11 cellular contexts compared by ENCODE assay signal in the genomic region with DNA sequence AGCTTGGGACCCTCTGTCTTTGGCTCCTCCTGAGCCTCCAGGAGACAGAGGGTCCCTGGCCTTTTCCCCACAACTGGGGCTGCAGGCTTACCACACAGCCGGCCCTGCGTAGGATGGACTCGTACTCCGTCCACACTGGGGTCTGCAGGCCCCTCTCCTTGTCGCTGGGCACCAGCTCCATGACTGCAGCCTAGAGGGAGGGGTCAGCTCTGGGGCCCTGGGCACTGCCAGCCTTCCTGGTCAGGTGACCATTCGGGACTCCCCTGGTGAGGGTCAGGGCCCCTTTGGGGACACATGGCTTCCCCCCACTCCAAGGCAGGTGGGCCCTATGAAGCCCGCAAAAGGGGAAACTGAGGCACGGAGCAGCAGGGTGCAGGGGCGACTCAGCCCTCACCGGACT. TPM values are rescaled to one million over a fixed set of nuclear protein-coding genes. Genes with fewer than 3 reads are reported as not detected.
DNase-seq lines count a peak whose midpoint lies in the region; ATAC-seq, FAIRE-seq and TF ChIP-seq lines count a peak whose summit lies in the region.
"Had no signal": no experiment of that assay in that cellular context is flagged by ENCODE, and none has a peak within 500 bp of the region (broad histone marks: within the 10 kb centered on the region; RNA-seq: fewer than 3 reads in every experiment).

No MANE protein-coding gene starts in this region.

- H3K4me1 ChIP-seq in GM12878 (ENCODE audit: control insufficient read depth, insufficient read depth, low read length) (peaks cover 7% of the 10 kb centered on the region), liver (ENCODE audit: control insufficient read depth in 4 of 4, insufficient read depth in 4 of 4, low read length in 3 of 4) (peaks cover 21 to 88% (median 75%) of the 10 kb centered on the region in 4 donors), urinary bladder (ENCODE audit: insufficient read depth) (no peaks in the 10 kb centered on the region)

- H3K4me2 ChIP-seq in GM12878 (ENCODE audit: control insufficient read depth, insufficient read depth) = peak overlapping the region; percentile 85

- H4K20me1 ChIP-seq in GM12878 (ENCODE audit: control insufficient read depth, insufficient read depth) = no peaks in the 10 kb centered on the region

- H3K36me3 ChIP-seq in GM12878 (ENCODE audit: control insufficient read depth in 2 of 2, insufficient read depth in 2 of 2, low read length in 1 of 2) (no peaks in the 10 kb centered on the region), liver (ENCODE audit: control insufficient read depth in 4 of 4, insufficient read depth in 3 of 4, low read depth in 1 of 4, low read length in 3 of 4) (peaks cover 0 to 2% (median under 1%) of the 10 kb centered on the region in 4 donors), urinary bladder (ENCODE audit: insufficient read depth) (no peaks in the 10 kb centered on the region)

- RAD21 ChIA-PET in GM12878 (lab: Charles Lee; ENCODE audit: unreplicated experiment) = interaction anchor here (0.9 to 1.2 kb wide), 3 partner anchors 27 to 45 kb away, joined by 3 to 4 read pairs (median 3); no protein-coding TSS in a partner anchor

- H3K9me3 ChIP-seq in GM12878 (replicated peaks; ENCODE audit: control insufficient read depth, insufficient read depth, low read length) (no peaks in the 10 kb centered on the region), liver (ENCODE audit: control insufficient read depth in 4 of 4, low read length in 3 of 4) (no peaks in the 10 kb centered on the region)

- no peak for DNase-seq in activated naive CD4-positive, alpha-beta T cell treated with anti-CD3 and anti-CD28 coated beads, Interleukin-2, amount 50 U/mL, for 16 hours
- DNase-seq in GM12878 (ENCODE audit: low read depth, low spot score) (no peak), NCI-H446 (lab: John Stamatoyannopoulos, UW) (no peak)
- DNase-seq: NCI-H748 treated with DMSO at 0.1 percent for 48 hours had no signal

- no peaks in the 10 kb centered on the region; the same call in 1 of the 2 replicates for H3K79me2 ChIP-seq in GM12878 (ENCODE audit: control insufficient read depth, insufficient read depth, low read length)

- H3K27ac ChIP-seq in GM12878 (ENCODE audit: control insufficient read depth, insufficient read depth) = no peak overlapping the region
- H3K27ac ChIP-seq in liver (ENCODE audit: low read depth in 1 of 2, low read length in 2 of 2) = peak overlapping the region; percentile 10 to 83
- H3K27ac ChIP-seq in urinary bladder (ENCODE audit: low read depth) = no peak overlapping the region
- H3K27ac ChIP-seq: epithelial cell of prostate had no signal

- H3K27me3 Mint-ChIP-seq in activated naive CD4-positive, alpha-beta T cell treated with anti-CD3 and anti-CD28 coated beads, Interleukin-2, amount 50 U/mL, for 24 hours = no peaks in the 10 kb centered on the region

- H3K27me3 ChIP-seq in GM12878 (replicated peaks in 1 of 2; ENCODE audit: control insufficient read depth in 2 of 2, insufficient read depth in 2 of 2, low read length in 1 of 2) = no peaks in the 10 kb centered on the region
- no peaks in the 10 kb centered on the region for H3K27me3 ChIP-seq in liver (ENCODE audit: control insufficient read depth in 4 of 4, insufficient read depth in 4 of 4, low read length in 3 of 4)

- no TSS peak for BruUV-seq in GM12878 (replicated peaks; lab: Mats Ljungman, UMichigan)

- SMC1A ChIA-PET in GM12878 (lab: Charles Lee; ENCODE audit: uncharacterized antibody, unreplicated experiment) = interaction anchor here (1.0 kb wide), 1 partner anchor 12 kb away, joined by 4 read pairs; no protein-coding TSS in a partner anchor

- POLR2A ChIA-PET in GM12878 (lab: Charles Lee) = interaction anchor here (0.6 to 1.7 kb wide), 3 partner anchors 17 to 34 kb away, joined by 3 to 5 read pairs (median 3); a partner anchor contains a TSS

- H2AFZ ChIP-seq in GM12878 (ENCODE audit: control insufficient read depth, low read depth, low read length) = no peak overlapping the region

- H3K9me3 Mint-ChIP-seq in activated naive CD4-positive, alpha-beta T cell treated with anti-CD3 and anti-CD28 coated beads, Interleukin-2, amount 50 U/mL, for 24 hours = no peaks in the 10 kb centered on the region

- 75% methylated on average over 10 of the region's 10 CpGs for WGBS in GM12878 (ENCODE audit: insufficient coverage, insufficient replicate concordance, low lambda C conversion rate, missing lambda C conversion rate)
- WGBS in liver = 62% methylated on average over 10 of the region's 10 CpGs
- WGBS in urinary bladder = 77% methylated on average over 10 of the region's 10 CpGs

- TF ChIP-seq CTCF in GM12878 (IDR thresholded peaks at IDR 0.05 in 2 of 3, conservative IDR thresholded peaks at IDR 0.05 in 1 of 3; ENCODE audit: control insufficient read depth in 2 of 3, extremely low read depth in 1 of 3, insufficient read depth in 1 of 3, low read depth in 3 of 3, low read length in 3 of 3) = no peak
- TF ChIP-seq CTCF in liver (IDR thresholded peaks at IDR 0.05; ENCODE audit: low read depth, low read length, missing input control) = no peak

- no peaks in the 10 kb centered on the region for H3K4me1 Mint-ChIP-seq in activated naive CD4-positive, alpha-beta T cell treated with anti-CD3 and anti-CD28 coated beads, Interleukin-2, amount 50 U/mL, for 24 hours

- ATAC-seq in GM12878 (no peak), GM18907 (IDR thresholded peaks at IDR 0.05; ENCODE audit: unreplicated experiment) (no peak), HG03460 (IDR thresholded peaks at IDR 0.05; ENCODE audit: unreplicated experiment) (no peak)

- CTCF ChIA-PET in GM12878 (lab: Yijun Ruan, JAX) = interaction anchor here (1.1 to 1.2 kb wide), 2 partner anchors 81 to 164 kb away, joined by 3 to 5 read pairs; no protein-coding TSS in a partner anchor

- H3K27ac Mint-ChIP-seq in activated naive CD4-positive, alpha-beta T cell treated with anti-CD3 and anti-CD28 coated beads, Interleukin-2, amount 50 U/mL, for 24 hours = no peak overlapping the region

- no peak for FAIRE-seq in GM12878 (lab: Jason Lieb, UNC)

- no peaks in the 10 kb centered on the region for H3K36me3 Mint-ChIP-seq in activated naive CD4-positive, alpha-beta T cell treated with anti-CD3 and anti-CD28 coated beads, Interleukin-2, amount 50 U/mL, for 24 hours

- TF ChIP-seq RAD21 in GM12878 (IDR thresholded peaks at IDR 0.05; ENCODE audit: insufficient read depth, low read depth, low read length) = no peak
- TF ChIP-seq RAD21 in liver (IDR thresholded peaks at IDR 0.05) = no peak

- in situ Hi-C loops in GM12878 (cut with MboI) = no loop called here

- H3K9ac ChIP-seq in GM12878 (ENCODE audit: control insufficient read depth, insufficient read depth, low read length) (peak overlapping the region; percentile 67), liver (ENCODE audit: low read depth in 1 of 2, low read length in 2 of 2) (peak overlapping the region in 1 of 2 donors; percentile 42)

- intact Hi-C loops in GM12878 (cut with micrococcal nuclease; ENCODE audit: unreplicated experiment) = no loop called here

- TF ChIP-seq EP300 in GM12878 (IDR thresholded peaks at IDR 0.05; ENCODE audit: borderline replicate concordance in 1 of 2, control insufficient read depth in 1 of 2, low read depth in 2 of 2, low read length in 2 of 2) = no peak

- no peak for TF ChIP-seq POLR2A in GM12878 (IDR thresholded peaks at IDR 0.05; ENCODE audit: low read depth, low read length)

- H3K4me3 ChIP-seq in GM12878 (peak overlapping the region; percentile 73; the same call in 1 of the 2 replicates), liver (ENCODE audit: low read depth in 1 of 3, low read length in 3 of 3) (peak overlapping the region; percentile 56 to 77 (median 64)), urinary bladder (ENCODE audit: low read depth, low read length) (peak overlapping the region; percentile 59)

- H3K4me3 Mint-ChIP-seq in activated naive CD4-positive, alpha-beta T cell treated with anti-CD3 and anti-CD28 coated beads, Interleukin-2, amount 50 U/mL, for 24 hours = peak overlapping the region; percentile 42

RNA-seq across cellular contexts. Expression of a gene that starts 1.3 kb away (rescaled TPM):
- 13.0 and 16.8 TPM in 2 replicates for total RNA-seq in GM12878 (2013; cell fraction: nucleolus; rRNA removed)
- total RNA-seq in GM12878 (2014; rRNA removed) = 35.3 and 35.4 TPM in 2 replicates
- total RNA-seq in GM12878 (2014; rRNA removed; fragmentation: Illumina TruSeq; extraction: Trizol) = 19.2 and 21.4 TPM in 2 replicates
- 34.9 and 36.9 TPM in 2 replicates for total RNA-seq in GM12878 (2021)
- 4.4 TPM for polyA plus RNA-seq in GM12878 (2011; ENCODE audit: low read depth)
- 9.9 and 13.6 TPM in 2 replicates for polyA plus RNA-seq in GM12878 (2011; rRNA removed)
- 17.9 and 36.0 TPM in 2 replicates for polyA plus RNA-seq in GM12878 (2011; cell fraction: cytosol; rRNA removed)
- polyA plus RNA-seq in GM12878 (2011; cell fraction: nucleus; rRNA removed) = 21.8 and 26.3 TPM in 2 replicates
- polyA plus RNA-seq in GM12878 (2012) = 17.7 and 20.3 TPM in 2 replicates
- 2.2 and 7.0 TPM in 2 replicates for polyA plus RNA-seq in GM12878 (2014; fragmentation: Illumina TruSeq; extraction: Trizol)
- polyA plus RNA-seq in GM12878 (2014; fragmentation: Nextera tagmentation; extraction: Ambion mirVana) = 10 to 100 TPM in 1 of 2 experiments, 1 to 10 TPM in 1; 1.8 to 11.2 TPM
- polyA plus RNA-seq in GM12878 (2014; rRNA removed) = 41.7 and 50.2 TPM in 2 replicates
- 10 to 100 TPM; 29.7 to 33.3 TPM for polyA plus RNA-seq in GM12878 (2016; fragmentation: Nextera tagmentation; extraction: Ambion mirVana)
- polyA minus RNA-seq in GM12878 (2011; rRNA and poly(A)+ RNA removed) = 1.9 and 5.5 TPM in 2 replicates
- polyA minus RNA-seq in GM12878 (2011; cell fraction: cytosol; rRNA and poly(A)+ RNA removed) = 1.5 and 2.1 TPM in 2 replicates
- 13.3 and 23.6 TPM in 2 replicates for polyA minus RNA-seq in GM12878 (2011; cell fraction: nucleus; rRNA and poly(A)+ RNA removed)
- total RNA-seq in liver = 10 to 100 TPM; 24.3 to 67.6 TPM
- 100 to 1,000 TPM; 124 to 194 TPM for polyA plus RNA-seq in liver
- 5.2 TPM for total RNA-seq in urinary bladder
- 16.9 TPM for polyA plus RNA-seq in urinary bladder

RNA-seq across cellular contexts. Expression of a gene that starts 9.4 kb away (rescaled TPM):
- not detected in 2 replicates for total RNA-seq in GM12878 (2013; cell fraction: nucleolus; rRNA removed)
- total RNA-seq in GM12878 (2014; rRNA removed) (not detected in 2 replicates), GM12878 (2014; rRNA removed; fragmentation: Illumina TruSeq; extraction: Trizol) (not detected in 2 replicates), GM12878 (2021) (not detected in 2 replicates), liver (100 to 1,000 TPM in 1 of 2 donors, 10 to 100 TPM in 1; 60.8 to 174 TPM), urinary bladder (not detected)
- polyA plus RNA-seq in GM12878 (2011; ENCODE audit: low read depth) = not detected
- polyA plus RNA-seq in GM12878 (2011; rRNA removed) (not detected in 2 replicates), GM12878 (2014; fragmentation: Illumina TruSeq; extraction: Trizol) (not detected in 2 replicates), GM12878 (2014; fragmentation: Nextera tagmentation; extraction: Ambion mirVana) (not detected), GM12878 (2014; rRNA removed) (not detected in 2 replicates), GM12878 (2016; fragmentation: Nextera tagmentation; extraction: Ambion mirVana) (under 1 TPM in 1 of 2 experiments, not detected in 1; 0.25 TPM), liver (100 to 1,000 TPM; 315 to 426 TPM), urinary bladder (0.19 TPM)
- not detected in 2 replicates for polyA plus RNA-seq in GM12878 (2011; cell fraction: cytosol; rRNA removed)
- polyA plus RNA-seq in GM12878 (2011; cell fraction: nucleus; rRNA removed) = not detected in 2 replicates
- 0.32 and 0.42 TPM in 2 replicates for polyA plus RNA-seq in GM12878 (2012)
- not detected in 2 replicates for polyA minus RNA-seq in GM12878 (2011; rRNA and poly(A)+ RNA removed)
- polyA minus RNA-seq in GM12878 (2011; cell fraction: cytosol; rRNA and poly(A)+ RNA removed) = not detected in 2 replicates
- not detected in 2 replicates for polyA minus RNA-seq in GM12878 (2011; cell fraction: nucleus; rRNA and poly(A)+ RNA removed)
- total RNA-seq: activated CD8-positive, alpha-beta memory T cell treated with anti-CD3 and anti-CD28 coated beads for 36 hours had no signal

RNA-seq across cellular contexts. Expression of a gene that starts 16.6 kb away (rescaled TPM):
- total RNA-seq in GM12878 (2013; cell fraction: nucleolus; rRNA removed) = 7.9 and 8.3 TPM in 2 replicates
- total RNA-seq in GM12878 (2014; rRNA removed) (63.5 and 71.4 TPM in 2 replicates), GM12878 (2014; rRNA removed; fragmentation: Illumina TruSeq; extraction: Trizol) (48.0 and 50.8 TPM in 2 replicates), GM12878 (2021) (73.2 and 77.8 TPM in 2 replicates), liver (100 to 1,000 TPM in 1 of 2 donors, 10 to 100 TPM in 1; 41.5 to 214 TPM), urinary bladder (43.0 TPM)
- polyA plus RNA-seq in GM12878 (2011; ENCODE audit: low read depth) = 52.7 TPM
- polyA plus RNA-seq in GM12878 (2011; rRNA removed) (21.0 and 32.7 TPM in 2 replicates), GM12878 (2014; fragmentation: Illumina TruSeq; extraction: Trizol) (35.6 and 57.1 TPM in 2 replicates), GM12878 (2014; fragmentation: Nextera tagmentation; extraction: Ambion mirVana) (10 to 100 TPM; 55.3 to 67.7 TPM), GM12878 (2014; rRNA removed) (51.9 and 52.6 TPM in 2 replicates), GM12878 (2016; fragmentation: Nextera tagmentation; extraction: Ambion mirVana) (100 to 1,000 TPM; 162 to 164 TPM), liver (100 to 1,000 TPM; 493 to 849 TPM), urinary bladder (93.9 TPM)
- polyA plus RNA-seq in GM12878 (2011; cell fraction: cytosol; rRNA removed) = 49.9 and 52.1 TPM in 2 replicates
- 45.0 and 46.7 TPM in 2 replicates for polyA plus RNA-seq in GM12878 (2011; cell fraction: nucleus; rRNA removed)
- polyA plus RNA-seq in GM12878 (2012) = 60.0 and 70.1 TPM in 2 replicates
- polyA minus RNA-seq in GM12878 (2011; rRNA and poly(A)+ RNA removed) = 14.8 and 20.7 TPM in 2 replicates
- polyA minus RNA-seq in GM12878 (2011; cell fraction: cytosol; rRNA and poly(A)+ RNA removed) = 15.1 and 18.8 TPM in 2 replicates
- polyA minus RNA-seq in GM12878 (2011; cell fraction: nucleus; rRNA and poly(A)+ RNA removed) = 4.5 and 5.1 TPM in 2 replicates

RNA-seq across cellular contexts. Expression of a gene that starts 19.9 kb away (rescaled TPM):
- not detected in 2 replicates for total RNA-seq in GM12878 (2013; cell fraction: nucleolus; rRNA removed)
- total RNA-seq in GM12878 (2014; rRNA removed) (not detected in 2 replicates), GM12878 (2014; rRNA removed; fragmentation: Illumina TruSeq; extraction: Trizol) (not detected in 2 replicates), GM12878 (2021) (not detected in 2 replicates), liver (not detected), urinary bladder (0.79 TPM)
- polyA plus RNA-seq in GM12878 (2011; ENCODE audit: low read depth) = not detected
- polyA plus RNA-seq in GM12878 (2011; rRNA removed) (0.07 TPM in 1 of 2 replicates, not detected in the other), GM12878 (2014; fragmentation: Illumina TruSeq; extraction: Trizol) (not detected in 2 replicates), GM12878 (2014; fragmentation: Nextera tagmentation; extraction: Ambion mirVana) (not detected), GM12878 (2014; rRNA removed) (not detected in 2 replicates), GM12878 (2016; fragmentation: Nextera tagmentation; extraction: Ambion mirVana) (not detected), liver (under 1 TPM in 1 of 2 donors, not detected in 1; 0.07 TPM), urinary bladder (1.1 TPM)
- polyA plus RNA-seq in GM12878 (2011; cell fraction: cytosol; rRNA removed) = 0.07 TPM in 1 of 2 replicates, not detected in the other
- 0.44 and 0.87 TPM in 2 replicates for polyA plus RNA-seq in GM12878 (2011; cell fraction: nucleus; rRNA removed)
- not detected in 2 replicates for polyA plus RNA-seq in GM12878 (2012)
- polyA minus RNA-seq in GM12878 (2011; rRNA and poly(A)+ RNA removed) = not detected in 2 replicates
- not detected in 2 replicates for polyA minus RNA-seq in GM12878 (2011; cell fraction: cytosol; rRNA and poly(A)+ RNA removed)
- not detected in 2 replicates for polyA minus RNA-seq in GM12878 (2011; cell fraction: nucleus; rRNA and poly(A)+ RNA removed)
- total RNA-seq: activated CD8-positive, alpha-beta memory T cell treated with anti-CD3 and anti-CD28 coated beads for 36 hours had no signal

RNA-seq across cellular contexts. Expression of a gene that starts 22.5 kb away (rescaled TPM):
- 12.1 and 14.7 TPM in 2 replicates for total RNA-seq in GM12878 (2013; cell fraction: nucleolus; rRNA removed)
- total RNA-seq in GM12878 (2014; rRNA removed) = 11.7 and 13.8 TPM in 2 replicates
- 5.5 and 7.2 TPM in 2 replicates for total RNA-seq in GM12878 (2014; rRNA removed; fragmentation: Illumina TruSeq; extraction: Trizol)
- 14.4 and 16.1 TPM in 2 replicates for total RNA-seq in GM12878 (2021)
- 2.5 TPM for polyA plus RNA-seq in GM12878 (2011; ENCODE audit: low read depth)
- polyA plus RNA-seq in GM12878 (2011; rRNA removed) = 4.3 and 4.7 TPM in 2 replicates
- 6.5 and 7.6 TPM in 2 replicates for polyA plus RNA-seq in GM12878 (2011; cell fraction: cytosol; rRNA removed)
- polyA plus RNA-seq in GM12878 (2011; cell fraction: nucleus; rRNA removed) = 9.9 and 13.2 TPM in 2 replicates
- 7.4 and 8.3 TPM in 2 replicates for polyA plus RNA-seq in GM12878 (2012)
- 2.2 and 4.1 TPM in 2 replicates for polyA plus RNA-seq in GM12878 (2014; fragmentation: Illumina TruSeq; extraction: Trizol)
- polyA plus RNA-seq in GM12878 (2014; fragmentation: Nextera tagmentation; extraction: Ambion mirVana) = 1 to 10 TPM; 1.2 to 4.9 TPM
- 15.1 and 16.1 TPM in 2 replicates for polyA plus RNA-seq in GM12878 (2014; rRNA removed)
- polyA plus RNA-seq in GM12878 (2016; fragmentation: Nextera tagmentation; extraction: Ambion mirVana) = 10 to 100 TPM; 20.5 to 22.2 TPM
- 3.2 and 9.8 TPM in 2 replicates for polyA minus RNA-seq in GM12878 (2011; rRNA and poly(A)+ RNA removed)
- polyA minus RNA-seq in GM12878 (2011; cell fraction: cytosol; rRNA and poly(A)+ RNA removed) = 2.8 and 3.9 TPM in 2 replicates
- polyA minus RNA-seq in GM12878 (2011; cell fraction: nucleus; rRNA and poly(A)+ RNA removed) = 5.4 and 5.7 TPM in 2 replicates
- 10 to 100 TPM in 1 of 2 donors, 1 to 10 TPM in 1; 4.8 to 17.5 TPM for total RNA-seq in liver
- polyA plus RNA-seq in liver = 10 to 100 TPM in 1 of 2 donors, 1 to 10 TPM in 1; 9.1 to 17.8 TPM
- total RNA-seq in urinary bladder = 4.3 TPM
- polyA plus RNA-seq in urinary bladder = 8.9 TPM

Comparison
In these comparisons a context has a peak if more than half of its experiments do, and no peak if none do; other contexts are left out.
1. H3K27ac ChIP-seq: peak in liver (2 of 2); none in GM12878 (single experiment) and urinary bladder (single experiment).
2. RNA of a gene that starts 9.4 kb away (total RNA-seq): 60.8 to 174 TPM in liver; not detected in GM12878 and not detected in urinary bladder (single experiment); every median in the first group is over 10 times any median in the second.
3. Peak in every context shown above with its lines, with median percentiles within 50 percentile points of each other: H3K4me3 ChIP-seq.